ENCODE assay signal across 2 cellular contexts in the genomic region with DNA sequence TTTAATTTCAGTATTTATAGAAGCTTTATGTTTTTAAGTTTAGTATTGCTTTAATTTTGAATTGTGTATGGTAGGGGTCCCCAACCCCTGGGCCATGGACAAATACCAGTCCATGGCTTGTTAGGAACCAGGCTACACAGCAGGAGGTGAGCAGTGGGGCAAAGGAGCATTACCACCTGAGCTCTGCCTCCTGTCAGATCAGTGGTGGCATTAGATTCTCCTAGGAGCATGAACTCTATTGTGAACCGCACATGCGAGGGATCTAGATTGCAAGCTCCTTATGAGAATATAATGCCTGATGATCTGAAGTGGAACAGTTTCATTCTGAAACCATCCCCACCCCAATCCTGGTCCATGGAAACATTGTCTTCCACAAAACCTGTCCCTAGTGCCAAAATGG.
TF ChIP-seq lines count a peak whose summit lies in the region.

No MANE protein-coding gene starts in this region.

TF ChIP-seq in HepG2, 621 proteins besides CTCF, POLR2A, EP300 and RAD21:
- TF ChIP-seq SAP130 (CRISPR knock-in tag; IDR thresholded peaks at IDR 0.05; ENCODE audit: low read depth) (peak; percentile 43), ELF3 (CRISPR knock-in tag; IDR thresholded peaks at IDR 0.05) (0 out of 2 replicates have a peak, but pooled peaks have one; percentile 7), HOXA5 (CRISPR knock-in tag; IDR thresholded peaks at IDR 0.05) (no peak)

TF ChIP-seq in WTC11, 78 proteins besides CTCF, POLR2A, EP300 and RAD21:
- TF ChIP-seq, protein P1, sequence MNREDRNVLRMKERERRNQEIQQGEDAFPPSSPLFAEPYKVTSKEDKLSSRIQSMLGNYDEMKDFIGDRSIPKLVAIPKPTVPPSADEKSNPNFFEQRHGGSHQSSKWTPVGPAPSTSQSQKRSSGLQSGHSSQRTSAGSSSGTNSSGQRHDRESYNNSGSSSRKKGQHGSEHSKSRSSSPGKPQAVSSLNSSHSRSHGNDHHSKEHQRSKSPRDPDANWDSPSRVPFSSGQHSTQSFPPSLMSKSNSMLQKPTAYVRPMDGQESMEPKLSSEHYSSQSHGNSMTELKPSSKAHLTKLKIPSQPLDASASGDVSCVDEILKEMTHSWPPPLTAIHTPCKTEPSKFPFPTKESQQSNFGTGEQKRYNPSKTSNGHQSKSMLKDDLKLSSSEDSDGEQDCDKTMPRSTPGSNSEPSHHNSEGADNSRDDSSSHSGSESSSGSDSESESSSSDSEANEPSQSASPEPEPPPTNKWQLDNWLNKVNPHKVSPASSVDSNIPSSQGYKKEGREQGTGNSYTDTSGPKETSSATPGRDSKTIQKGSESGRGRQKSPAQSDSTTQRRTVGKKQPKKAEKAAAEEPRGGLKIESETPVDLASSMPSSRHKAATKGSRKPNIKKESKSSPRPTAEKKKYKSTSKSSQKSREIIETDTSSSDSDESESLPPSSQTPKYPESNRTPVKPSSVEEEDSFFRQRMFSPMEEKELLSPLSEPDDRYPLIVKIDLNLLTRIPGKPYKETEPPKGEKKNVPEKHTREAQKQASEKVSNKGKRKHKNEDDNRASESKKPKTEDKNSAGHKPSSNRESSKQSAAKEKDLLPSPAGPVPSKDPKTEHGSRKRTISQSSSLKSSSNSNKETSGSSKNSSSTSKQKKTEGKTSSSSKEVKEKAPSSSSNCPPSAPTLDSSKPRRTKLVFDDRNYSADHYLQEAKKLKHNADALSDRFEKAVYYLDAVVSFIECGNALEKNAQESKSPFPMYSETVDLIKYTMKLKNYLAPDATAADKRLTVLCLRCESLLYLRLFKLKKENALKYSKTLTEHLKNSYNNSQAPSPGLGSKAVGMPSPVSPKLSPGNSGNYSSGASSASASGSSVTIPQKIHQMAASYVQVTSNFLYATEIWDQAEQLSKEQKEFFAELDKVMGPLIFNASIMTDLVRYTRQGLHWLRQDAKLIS (CRISPR knock-in tag; IDR thresholded peaks at IDR 0.05; ENCODE audit: borderline replicate concordance): no peak
- TF ChIP-seq CREM (CRISPR knock-in tag; IDR thresholded peaks at IDR 0.05) (no peak), EMX1 (CRISPR knock-in tag; IDR thresholded peaks at IDR 0.05) (no peak), ELF4 (CRISPR knock-in tag; IDR thresholded peaks at IDR 0.05; ENCODE audit: low read depth) (no peak), TEAD1 (CRISPR knock-in tag; IDR thresholded peaks at IDR 0.05) (no peak), CBFB (CRISPR knock-in tag; IDR thresholded peaks at IDR 0.05; ENCODE audit: low read depth) (no peak)
- TF ChIP-seq, protein P2, sequence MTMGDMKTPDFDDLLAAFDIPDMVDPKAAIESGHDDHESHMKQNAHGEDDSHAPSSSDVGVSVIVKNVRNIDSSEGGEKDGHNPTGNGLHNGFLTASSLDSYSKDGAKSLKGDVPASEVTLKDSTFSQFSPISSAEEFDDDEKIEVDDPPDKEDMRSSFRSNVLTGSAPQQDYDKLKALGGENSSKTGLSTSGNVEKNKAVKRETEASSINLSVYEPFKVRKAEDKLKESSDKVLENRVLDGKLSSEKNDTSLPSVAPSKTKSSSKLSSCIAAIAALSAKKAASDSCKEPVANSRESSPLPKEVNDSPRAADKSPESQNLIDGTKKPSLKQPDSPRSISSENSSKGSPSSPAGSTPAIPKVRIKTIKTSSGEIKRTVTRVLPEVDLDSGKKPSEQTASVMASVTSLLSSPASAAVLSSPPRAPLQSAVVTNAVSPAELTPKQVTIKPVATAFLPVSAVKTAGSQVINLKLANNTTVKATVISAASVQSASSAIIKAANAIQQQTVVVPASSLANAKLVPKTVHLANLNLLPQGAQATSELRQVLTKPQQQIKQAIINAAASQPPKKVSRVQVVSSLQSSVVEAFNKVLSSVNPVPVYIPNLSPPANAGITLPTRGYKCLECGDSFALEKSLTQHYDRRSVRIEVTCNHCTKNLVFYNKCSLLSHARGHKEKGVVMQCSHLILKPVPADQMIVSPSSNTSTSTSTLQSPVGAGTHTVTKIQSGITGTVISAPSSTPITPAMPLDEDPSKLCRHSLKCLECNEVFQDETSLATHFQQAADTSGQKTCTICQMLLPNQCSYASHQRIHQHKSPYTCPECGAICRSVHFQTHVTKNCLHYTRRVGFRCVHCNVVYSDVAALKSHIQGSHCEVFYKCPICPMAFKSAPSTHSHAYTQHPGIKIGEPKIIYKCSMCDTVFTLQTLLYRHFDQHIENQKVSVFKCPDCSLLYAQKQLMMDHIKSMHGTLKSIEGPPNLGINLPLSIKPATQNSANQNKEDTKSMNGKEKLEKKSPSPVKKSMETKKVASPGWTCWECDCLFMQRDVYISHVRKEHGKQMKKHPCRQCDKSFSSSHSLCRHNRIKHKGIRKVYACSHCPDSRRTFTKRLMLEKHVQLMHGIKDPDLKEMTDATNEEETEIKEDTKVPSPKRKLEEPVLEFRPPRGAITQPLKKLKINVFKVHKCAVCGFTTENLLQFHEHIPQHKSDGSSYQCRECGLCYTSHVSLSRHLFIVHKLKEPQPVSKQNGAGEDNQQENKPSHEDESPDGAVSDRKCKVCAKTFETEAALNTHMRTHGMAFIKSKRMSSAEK (CRISPR knock-in tag; IDR thresholded peaks at IDR 0.05; ENCODE audit: borderline replicate concordance): no peak
